ENCODE assay signal across 3 cellular contexts in the genomic region with DNA sequence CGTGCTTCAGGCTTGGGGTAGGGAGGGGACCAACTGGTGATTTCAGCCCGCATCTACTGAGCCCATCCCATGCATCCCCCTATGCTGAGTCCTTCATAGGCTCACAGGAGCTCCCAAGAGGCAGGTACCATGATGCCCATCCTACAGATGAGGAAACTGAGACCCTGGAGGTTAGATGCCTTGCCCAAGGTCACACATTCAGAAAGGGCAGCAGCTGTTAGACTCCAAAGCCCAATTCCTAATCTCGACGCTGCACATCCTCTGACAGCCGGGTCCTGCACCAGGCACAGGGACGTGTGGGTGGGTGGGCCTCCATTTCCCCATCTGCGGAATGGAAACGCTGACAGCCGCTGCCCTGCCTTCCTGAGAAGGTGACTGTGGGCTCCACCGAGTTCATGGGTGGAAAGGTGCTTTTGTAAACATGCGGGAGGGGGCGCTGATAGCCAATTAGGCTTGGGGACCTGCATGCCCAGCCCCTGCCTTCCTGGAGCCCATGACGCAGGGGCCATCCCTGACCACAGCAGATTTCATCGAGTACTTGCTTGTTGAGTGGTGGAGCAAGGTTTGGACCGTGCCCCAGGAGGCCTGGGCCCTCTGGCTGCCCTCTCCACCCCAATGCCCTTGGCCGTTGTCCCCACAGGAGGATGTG.
TF ChIP-seq lines count a peak whose summit lies in the region.

No MANE protein-coding gene starts in this region.

TF ChIP-seq in GM23338, 12 proteins besides CTCF, POLR2A, EP300 and RAD21 (continues in another document):
- TF ChIP-seq JUNB (IDR thresholded peaks at IDR 0.05; ENCODE audit: unreplicated experiment), result no peak
- TF ChIP-seq, protein P1, sequence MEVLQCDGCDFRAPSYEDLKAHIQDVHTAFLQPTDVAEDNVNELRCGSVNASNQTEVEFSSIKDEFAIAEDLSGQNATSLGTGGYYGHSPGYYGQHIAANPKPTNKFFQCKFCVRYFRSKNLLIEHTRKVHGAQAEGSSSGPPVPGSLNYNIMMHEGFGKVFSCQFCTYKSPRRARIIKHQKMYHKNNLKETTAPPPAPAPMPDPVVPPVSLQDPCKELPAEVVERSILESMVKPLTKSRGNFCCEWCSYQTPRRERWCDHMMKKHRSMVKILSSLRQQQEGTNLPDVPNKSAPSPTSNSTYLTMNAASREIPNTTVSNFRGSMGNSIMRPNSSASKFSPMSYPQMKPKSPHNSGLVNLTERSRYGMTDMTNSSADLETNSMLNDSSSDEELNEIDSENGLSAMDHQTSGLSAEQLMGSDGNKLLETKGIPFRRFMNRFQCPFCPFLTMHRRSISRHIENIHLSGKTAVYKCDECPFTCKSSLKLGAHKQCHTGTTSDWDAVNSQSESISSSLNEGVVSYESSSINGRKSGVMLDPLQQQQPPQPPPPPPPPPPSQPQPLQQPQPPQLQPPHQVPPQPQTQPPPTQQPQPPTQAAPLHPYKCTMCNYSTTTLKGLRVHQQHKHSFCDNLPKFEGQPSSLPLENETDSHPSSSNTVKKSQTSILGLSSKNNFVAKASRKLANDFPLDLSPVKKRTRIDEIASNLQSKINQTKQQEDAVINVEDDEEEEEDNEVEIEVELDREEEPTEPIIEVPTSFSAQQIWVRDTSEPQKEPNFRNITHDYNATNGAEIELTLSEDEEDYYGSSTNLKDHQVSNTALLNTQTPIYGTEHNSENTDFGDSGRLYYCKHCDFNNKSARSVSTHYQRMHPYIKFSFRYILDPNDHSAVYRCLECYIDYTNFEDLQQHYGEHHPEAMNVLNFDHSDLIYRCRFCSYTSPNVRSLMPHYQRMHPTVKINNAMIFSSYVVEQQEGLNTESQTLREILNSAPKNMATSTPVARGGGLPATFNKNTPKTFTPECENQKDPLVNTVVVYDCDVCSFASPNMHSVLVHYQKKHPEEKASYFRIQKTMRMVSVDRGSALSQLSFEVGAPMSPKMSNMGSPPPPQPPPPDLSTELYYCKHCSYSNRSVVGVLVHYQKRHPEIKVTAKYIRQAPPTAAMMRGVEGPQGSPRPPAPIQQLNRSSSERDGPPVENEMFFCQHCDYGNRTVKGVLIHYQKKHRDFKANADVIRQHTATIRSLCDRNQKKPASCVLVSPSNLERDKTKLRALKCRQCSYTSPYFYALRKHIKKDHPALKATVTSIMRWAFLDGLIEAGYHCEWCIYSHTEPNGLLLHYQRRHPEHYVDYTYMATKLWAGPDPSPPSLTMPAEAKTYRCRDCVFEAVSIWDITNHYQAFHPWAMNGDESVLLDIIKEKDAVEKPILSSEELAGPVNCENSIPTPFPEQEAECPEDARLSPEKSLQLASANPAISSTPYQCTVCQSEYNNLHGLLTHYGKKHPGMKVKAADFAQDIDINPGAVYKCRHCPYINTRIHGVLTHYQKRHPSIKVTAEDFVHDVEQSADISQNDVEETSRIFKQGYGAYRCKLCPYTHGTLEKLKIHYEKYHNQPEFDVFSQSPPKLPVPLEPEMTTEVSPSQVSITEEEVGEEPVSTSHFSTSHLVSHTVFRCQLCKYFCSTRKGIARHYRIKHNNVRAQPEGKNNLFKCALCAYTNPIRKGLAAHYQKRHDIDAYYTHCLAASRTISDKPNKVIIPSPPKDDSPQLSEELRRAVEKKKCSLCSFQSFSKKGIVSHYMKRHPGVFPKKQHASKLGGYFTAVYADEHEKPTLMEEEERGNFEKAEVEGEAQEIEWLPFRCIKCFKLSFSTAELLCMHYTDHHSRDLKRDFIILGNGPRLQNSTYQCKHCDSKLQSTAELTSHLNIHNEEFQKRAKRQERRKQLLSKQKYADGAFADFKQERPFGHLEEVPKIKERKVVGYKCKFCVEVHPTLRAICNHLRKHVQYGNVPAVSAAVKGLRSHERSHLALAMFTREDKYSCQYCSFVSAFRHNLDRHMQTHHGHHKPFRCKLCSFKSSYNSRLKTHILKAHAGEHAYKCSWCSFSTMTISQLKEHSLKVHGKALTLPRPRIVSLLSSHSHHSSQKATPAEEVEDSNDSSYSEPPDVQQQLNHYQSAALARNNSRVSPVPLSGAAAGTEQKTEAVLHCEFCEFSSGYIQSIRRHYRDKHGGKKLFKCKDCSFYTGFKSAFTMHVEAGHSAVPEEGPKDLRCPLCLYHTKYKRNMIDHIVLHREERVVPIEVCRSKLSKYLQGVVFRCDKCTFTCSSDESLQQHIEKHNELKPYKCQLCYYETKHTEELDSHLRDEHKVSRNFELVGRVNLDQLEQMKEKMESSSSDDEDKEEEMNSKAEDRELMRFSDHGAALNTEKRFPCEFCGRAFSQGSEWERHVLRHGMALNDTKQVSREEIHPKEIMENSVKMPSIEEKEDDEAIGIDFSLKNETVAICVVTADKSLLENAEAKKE (CRISPR knock-in tag; IDR thresholded peaks at IDR 0.05), result no peak
- no peak for TF ChIP-seq EZH2 (IDR thresholded peaks at IDR 0.05; ENCODE audit: low read depth, unreplicated experiment)

TF ChIP-seq in WTC11, 78 proteins besides CTCF, POLR2A, EP300 and RAD21 (continues in another document):
- peak; percentile 55; the same call in 1 of the 2 replicates for TF ChIP-seq GTF2I (CRISPR knock-in tag; conservative IDR thresholded peaks at IDR 0.05)
- no peak for TF ChIP-seq OVOL2 (CRISPR knock-in tag; IDR thresholded peaks at IDR 0.05; ENCODE audit: borderline replicate concordance)
- no peak for TF ChIP-seq ZNF121 (CRISPR knock-in tag; IDR thresholded peaks at IDR 0.05)
- TF ChIP-seq, protein P2, sequence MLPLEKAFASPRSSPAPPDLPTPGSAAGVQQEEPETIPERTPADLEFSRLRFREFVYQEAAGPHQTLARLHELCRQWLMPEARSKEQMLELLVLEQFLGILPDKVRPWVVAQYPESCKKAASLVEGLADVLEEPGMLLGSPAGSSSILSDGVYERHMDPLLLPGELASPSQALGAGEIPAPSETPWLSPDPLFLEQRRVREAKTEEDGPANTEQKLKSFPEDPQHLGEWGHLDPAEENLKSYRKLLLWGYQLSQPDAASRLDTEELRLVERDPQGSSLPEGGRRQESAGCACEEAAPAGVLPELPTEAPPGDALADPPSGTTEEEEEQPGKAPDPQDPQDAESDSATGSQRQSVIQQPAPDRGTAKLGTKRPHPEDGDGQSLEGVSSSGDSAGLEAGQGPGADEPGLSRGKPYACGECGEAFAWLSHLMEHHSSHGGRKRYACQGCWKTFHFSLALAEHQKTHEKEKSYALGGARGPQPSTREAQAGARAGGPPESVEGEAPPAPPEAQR (CRISPR knock-in tag; IDR thresholded peaks at IDR 0.05), result no peak
- TF ChIP-seq JAZF1 (CRISPR knock-in tag; IDR thresholded peaks at IDR 0.05), result no peak
- no peak for TF ChIP-seq ZNF138 (CRISPR knock-in tag; conservative IDR thresholded peaks at IDR 0.05)
- TF ChIP-seq NFYB (CRISPR knock-in tag; conservative IDR thresholded peaks at IDR 0.05; ENCODE audit: low read depth), result no peak
- no peak for TF ChIP-seq GABPB1 (CRISPR knock-in tag; IDR thresholded peaks at IDR 0.05)
- no peak for TF ChIP-seq ATF2 (CRISPR knock-in tag; IDR thresholded peaks at IDR 0.05; ENCODE audit: borderline replicate concordance, low read depth)
- no peak for TF ChIP-seq TEAD1 (CRISPR knock-in tag; IDR thresholded peaks at IDR 0.05)
- TF ChIP-seq SOX15 (CRISPR knock-in tag; IDR thresholded peaks at IDR 0.05), result no peak
- TF ChIP-seq AR (CRISPR knock-in tag; IDR thresholded peaks at IDR 0.05), result no peak

TF ChIP-seq in HepG2, 621 proteins besides CTCF, POLR2A, EP300 and RAD21:
- no peak for TF ChIP-seq ZNF281 (CRISPR knock-in tag; IDR thresholded peaks at IDR 0.05; ENCODE audit: borderline replicate concordance)
- TF ChIP-seq, protein P3, sequence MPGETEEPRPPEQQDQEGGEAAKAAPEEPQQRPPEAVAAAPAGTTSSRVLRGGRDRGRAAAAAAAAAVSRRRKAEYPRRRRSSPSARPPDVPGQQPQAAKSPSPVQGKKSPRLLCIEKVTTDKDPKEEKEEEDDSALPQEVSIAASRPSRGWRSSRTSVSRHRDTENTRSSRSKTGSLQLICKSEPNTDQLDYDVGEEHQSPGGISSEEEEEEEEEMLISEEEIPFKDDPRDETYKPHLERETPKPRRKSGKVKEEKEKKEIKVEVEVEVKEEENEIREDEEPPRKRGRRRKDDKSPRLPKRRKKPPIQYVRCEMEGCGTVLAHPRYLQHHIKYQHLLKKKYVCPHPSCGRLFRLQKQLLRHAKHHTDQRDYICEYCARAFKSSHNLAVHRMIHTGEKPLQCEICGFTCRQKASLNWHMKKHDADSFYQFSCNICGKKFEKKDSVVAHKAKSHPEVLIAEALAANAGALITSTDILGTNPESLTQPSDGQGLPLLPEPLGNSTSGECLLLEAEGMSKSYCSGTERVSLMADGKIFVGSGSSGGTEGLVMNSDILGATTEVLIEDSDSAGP (CRISPR knock-in tag; IDR thresholded peaks at IDR 0.05; ENCODE audit: borderline replicate concordance), result 0 out of 2 replicates have a peak, but pooled peaks have one; percentile 30
- no peak for TF ChIP-seq SUZ12 (IDR thresholded peaks at IDR 0.05; ENCODE audit: low read depth, low read length)
- TF ChIP-seq CEBPZ (IDR thresholded peaks at IDR 0.05; ENCODE audit: low read length), result no peak
- TF ChIP-seq PAX8 (CRISPR knock-in tag; IDR thresholded peaks at IDR 0.05; ENCODE audit: borderline replicate concordance), result no peak
- peak; percentile 41; the same call in 1 of the 2 replicates for TF ChIP-seq ZMYM3 (CRISPR knock-in tag; IDR thresholded peaks at IDR 0.05)
- no peak for TF ChIP-seq KAT8 (CRISPR knock-in tag; IDR thresholded peaks at IDR 0.05)
- no peak for TF ChIP-seq ZNF296 (CRISPR knock-in tag; conservative IDR thresholded peaks at IDR 0.05)
- TF ChIP-seq FOXA1 (IDR thresholded peaks at IDR 0.05), result no peak
- peak; percentile 43; the same call in 1 of the 2 replicates for TF ChIP-seq FOXA1 (CRISPR knock-in tag; IDR thresholded peaks at IDR 0.05)
- TF ChIP-seq ZNF761 (CRISPR knock-in tag; conservative IDR thresholded peaks at IDR 0.05), result no peak
- TF ChIP-seq RNF219 (CRISPR knock-in tag; IDR thresholded peaks at IDR 0.05), result no peak
- TF ChIP-seq ZNF713 (CRISPR knock-in tag; IDR thresholded peaks at IDR 0.05), result no peak
- peak; percentile 46 for TF ChIP-seq FOXA3 (CRISPR knock-in tag; IDR thresholded peaks at IDR 0.05)
- TF ChIP-seq TRIM24 (CRISPR knock-in tag; IDR thresholded peaks at IDR 0.05), result no peak
- TF ChIP-seq FOXK1 (CRISPR knock-in tag; IDR thresholded peaks at IDR 0.05; ENCODE audit: borderline replicate concordance, low read depth), result no peak
- no peak for TF ChIP-seq CBX1 (IDR thresholded peaks at IDR 0.05; ENCODE audit: low read depth)
- TF ChIP-seq ZNF629 (CRISPR knock-in tag; conservative IDR thresholded peaks at IDR 0.05), result peak; percentile 89
- TF ChIP-seq NR2F6 (IDR thresholded peaks at IDR 0.05), result no peak
- no peak for TF ChIP-seq NR2F6 (CRISPR knock-in tag; IDR thresholded peaks at IDR 0.05)
- no peak for TF ChIP-seq THRA (CRISPR knock-in tag; IDR thresholded peaks at IDR 0.05; ENCODE audit: borderline replicate concordance)
